Comparison of ENCODE assay signal across 1 cellular context in genomic region chr15:63497642-63498100, GRCh38.
TF ChIP-seq lines count a peak whose summit lies in the region.

No MANE protein-coding gene starts in this region.

TF ChIP-seq in K562, 482 proteins besides CTCF, POLR2A, EP300 and RAD21 (continued from another document and continues in another):
- TF ChIP-seq, protein P1, sequence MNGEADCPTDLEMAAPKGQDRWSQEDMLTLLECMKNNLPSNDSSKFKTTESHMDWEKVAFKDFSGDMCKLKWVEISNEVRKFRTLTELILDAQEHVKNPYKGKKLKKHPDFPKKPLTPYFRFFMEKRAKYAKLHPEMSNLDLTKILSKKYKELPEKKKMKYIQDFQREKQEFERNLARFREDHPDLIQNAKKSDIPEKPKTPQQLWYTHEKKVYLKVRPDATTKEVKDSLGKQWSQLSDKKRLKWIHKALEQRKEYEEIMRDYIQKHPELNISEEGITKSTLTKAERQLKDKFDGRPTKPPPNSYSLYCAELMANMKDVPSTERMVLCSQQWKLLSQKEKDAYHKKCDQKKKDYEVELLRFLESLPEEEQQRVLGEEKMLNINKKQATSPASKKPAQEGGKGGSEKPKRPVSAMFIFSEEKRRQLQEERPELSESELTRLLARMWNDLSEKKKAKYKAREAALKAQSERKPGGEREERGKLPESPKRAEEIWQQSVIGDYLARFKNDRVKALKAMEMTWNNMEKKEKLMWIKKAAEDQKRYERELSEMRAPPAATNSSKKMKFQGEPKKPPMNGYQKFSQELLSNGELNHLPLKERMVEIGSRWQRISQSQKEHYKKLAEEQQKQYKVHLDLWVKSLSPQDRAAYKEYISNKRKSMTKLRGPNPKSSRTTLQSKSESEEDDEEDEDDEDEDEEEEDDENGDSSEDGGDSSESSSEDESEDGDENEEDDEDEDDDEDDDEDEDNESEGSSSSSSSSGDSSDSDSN (IDR thresholded peaks at IDR 0.05; ENCODE audit: borderline replicate concordance in 1 of 2, low read depth in 2 of 2, low read length in 2 of 2) = no peak
- TF ChIP-seq TEAD4 (IDR thresholded peaks at IDR 0.05; ENCODE audit: low read length) = peak; percentile 54; the same call in 1 of the 2 replicates
- TF ChIP-seq TEAD4 (CRISPR knock-in tag; IDR thresholded peaks at IDR 0.05; ENCODE audit: borderline replicate concordance) = no peak
- TF ChIP-seq, protein P2, sequence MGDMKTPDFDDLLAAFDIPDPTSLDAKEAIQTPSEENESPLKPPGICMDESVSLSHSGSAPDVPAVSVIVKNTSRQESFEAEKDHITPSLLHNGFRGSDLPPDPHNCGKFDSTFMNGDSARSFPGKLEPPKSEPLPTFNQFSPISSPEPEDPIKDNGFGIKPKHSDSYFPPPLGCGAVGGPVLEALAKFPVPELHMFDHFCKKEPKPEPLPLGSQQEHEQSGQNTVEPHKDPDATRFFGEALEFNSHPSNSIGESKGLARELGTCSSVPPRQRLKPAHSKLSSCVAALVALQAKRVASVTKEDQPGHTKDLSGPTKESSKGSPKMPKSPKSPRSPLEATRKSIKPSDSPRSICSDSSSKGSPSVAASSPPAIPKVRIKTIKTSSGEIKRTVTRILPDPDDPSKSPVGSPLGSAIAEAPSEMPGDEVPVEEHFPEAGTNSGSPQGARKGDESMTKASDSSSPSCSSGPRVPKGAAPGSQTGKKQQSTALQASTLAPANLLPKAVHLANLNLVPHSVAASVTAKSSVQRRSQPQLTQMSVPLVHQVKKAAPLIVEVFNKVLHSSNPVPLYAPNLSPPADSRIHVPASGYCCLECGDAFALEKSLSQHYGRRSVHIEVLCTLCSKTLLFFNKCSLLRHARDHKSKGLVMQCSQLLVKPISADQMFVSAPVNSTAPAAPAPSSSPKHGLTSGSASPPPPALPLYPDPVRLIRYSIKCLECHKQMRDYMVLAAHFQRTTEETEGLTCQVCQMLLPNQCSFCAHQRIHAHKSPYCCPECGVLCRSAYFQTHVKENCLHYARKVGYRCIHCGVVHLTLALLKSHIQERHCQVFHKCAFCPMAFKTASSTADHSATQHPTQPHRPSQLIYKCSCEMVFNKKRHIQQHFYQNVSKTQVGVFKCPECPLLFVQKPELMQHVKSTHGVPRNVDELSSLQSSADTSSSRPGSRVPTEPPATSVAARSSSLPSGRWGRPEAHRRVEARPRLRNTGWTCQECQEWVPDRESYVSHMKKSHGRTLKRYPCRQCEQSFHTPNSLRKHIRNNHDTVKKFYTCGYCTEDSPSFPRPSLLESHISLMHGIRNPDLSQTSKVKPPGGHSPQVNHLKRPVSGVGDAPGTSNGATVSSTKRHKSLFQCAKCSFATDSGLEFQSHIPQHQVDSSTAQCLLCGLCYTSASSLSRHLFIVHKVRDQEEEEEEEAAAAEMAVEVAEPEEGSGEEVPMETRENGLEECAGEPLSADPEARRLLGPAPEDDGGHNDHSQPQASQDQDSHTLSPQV (IDR thresholded peaks at IDR 0.05) = no peak
- no peak for TF ChIP-seq TEAD2 (tag; IDR thresholded peaks at IDR 0.05)
- no peak for TF ChIP-seq CCNT2 (IDR thresholded peaks at IDR 0.05; ENCODE audit: borderline replicate concordance, extremely low read depth, insufficient read length, low read depth, low read length)
- TF ChIP-seq TRIM24 (IDR thresholded peaks at IDR 0.05) = peak; percentile 73 to 85
- no peak for TF ChIP-seq EP400 (IDR thresholded peaks at IDR 0.05)
- TF ChIP-seq XRCC5 (IDR thresholded peaks at IDR 0.05; ENCODE audit: low read depth, low read length) = no peak
- TF ChIP-seq CBFA2T2 (conservative IDR thresholded peaks at IDR 0.05) = peak; percentile 27
- TF ChIP-seq, protein P3, sequence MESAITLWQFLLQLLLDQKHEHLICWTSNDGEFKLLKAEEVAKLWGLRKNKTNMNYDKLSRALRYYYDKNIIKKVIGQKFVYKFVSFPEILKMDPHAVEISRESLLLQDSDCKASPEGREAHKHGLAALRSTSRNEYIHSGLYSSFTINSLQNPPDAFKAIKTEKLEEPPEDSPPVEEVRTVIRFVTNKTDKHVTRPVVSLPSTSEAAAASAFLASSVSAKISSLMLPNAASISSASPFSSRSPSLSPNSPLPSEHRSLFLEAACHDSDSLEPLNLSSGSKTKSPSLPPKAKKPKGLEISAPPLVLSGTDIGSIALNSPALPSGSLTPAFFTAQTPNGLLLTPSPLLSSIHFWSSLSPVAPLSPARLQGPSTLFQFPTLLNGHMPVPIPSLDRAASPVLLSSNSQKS (CRISPR knock-in tag; IDR thresholded peaks at IDR 0.05) = no peak
- no peak for TF ChIP-seq MEF2A (IDR thresholded peaks at IDR 0.05; ENCODE audit: control insufficient read depth, low read depth, low read length)
- TF ChIP-seq HMBOX1 (IDR thresholded peaks at IDR 0.05) = peak; percentile 92
- TF ChIP-seq NR1H2 (CRISPR knock-in tag; IDR thresholded peaks at IDR 0.05) = no peak
- TF ChIP-seq ESRRA (IDR thresholded peaks at IDR 0.05; ENCODE audit: borderline replicate concordance, low read depth) = peak; percentile 15; the same call in 1 of the 2 replicates
- TF ChIP-seq ELF2 (CRISPR knock-in tag; IDR thresholded peaks at IDR 0.05) = no peak
- no peak for TF ChIP-seq SMAD1 (IDR thresholded peaks at IDR 0.05; ENCODE audit: low read depth, low read length, partially characterized antibody)
- TF ChIP-seq ILK (tag; IDR thresholded peaks at IDR 0.05; ENCODE audit: borderline replicate concordance, low read depth) = no peak
- no peak for TF ChIP-seq ZNF696 (CRISPR knock-in tag; conservative IDR thresholded peaks at IDR 0.05)
- no peak for TF ChIP-seq TAF1 (IDR thresholded peaks at IDR 0.05; ENCODE audit: control insufficient read depth, extremely low read depth, insufficient read depth, low read length, severe bottlenecking)
- peak; percentile 45; the same call in 1 of the 2 replicates for TF ChIP-seq DPF2 (IDR thresholded peaks at IDR 0.05)
- TF ChIP-seq ZNF507 (tag; conservative IDR thresholded peaks at IDR 0.05) = no peak
- TF ChIP-seq CEBPG (CRISPR knock-in tag; IDR thresholded peaks at IDR 0.05) = peak; percentile 73
- peak; percentile 73 to 83 for TF ChIP-seq CEBPG (tag; conservative IDR thresholded peaks at IDR 0.05 in 1 of 2, IDR thresholded peaks at IDR 0.05 in 1 of 2)
- TF ChIP-seq SOX6 (IDR thresholded peaks at IDR 0.05) = peak; percentile 46; the same call in 1 of the 2 replicates
- no peak for TF ChIP-seq HDGF (IDR thresholded peaks at IDR 0.05)
- TF ChIP-seq, protein P4, sequence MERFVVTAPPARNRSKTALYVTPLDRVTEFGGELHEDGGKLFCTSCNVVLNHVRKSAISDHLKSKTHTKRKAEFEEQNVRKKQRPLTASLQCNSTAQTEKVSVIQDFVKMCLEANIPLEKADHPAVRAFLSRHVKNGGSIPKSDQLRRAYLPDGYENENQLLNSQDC (CRISPR knock-in tag; IDR thresholded peaks at IDR 0.05) = no peak
- peak; percentile 95 for TF ChIP-seq CEBPB (tag; IDR thresholded peaks at IDR 0.05)
- TF ChIP-seq, protein P5, sequence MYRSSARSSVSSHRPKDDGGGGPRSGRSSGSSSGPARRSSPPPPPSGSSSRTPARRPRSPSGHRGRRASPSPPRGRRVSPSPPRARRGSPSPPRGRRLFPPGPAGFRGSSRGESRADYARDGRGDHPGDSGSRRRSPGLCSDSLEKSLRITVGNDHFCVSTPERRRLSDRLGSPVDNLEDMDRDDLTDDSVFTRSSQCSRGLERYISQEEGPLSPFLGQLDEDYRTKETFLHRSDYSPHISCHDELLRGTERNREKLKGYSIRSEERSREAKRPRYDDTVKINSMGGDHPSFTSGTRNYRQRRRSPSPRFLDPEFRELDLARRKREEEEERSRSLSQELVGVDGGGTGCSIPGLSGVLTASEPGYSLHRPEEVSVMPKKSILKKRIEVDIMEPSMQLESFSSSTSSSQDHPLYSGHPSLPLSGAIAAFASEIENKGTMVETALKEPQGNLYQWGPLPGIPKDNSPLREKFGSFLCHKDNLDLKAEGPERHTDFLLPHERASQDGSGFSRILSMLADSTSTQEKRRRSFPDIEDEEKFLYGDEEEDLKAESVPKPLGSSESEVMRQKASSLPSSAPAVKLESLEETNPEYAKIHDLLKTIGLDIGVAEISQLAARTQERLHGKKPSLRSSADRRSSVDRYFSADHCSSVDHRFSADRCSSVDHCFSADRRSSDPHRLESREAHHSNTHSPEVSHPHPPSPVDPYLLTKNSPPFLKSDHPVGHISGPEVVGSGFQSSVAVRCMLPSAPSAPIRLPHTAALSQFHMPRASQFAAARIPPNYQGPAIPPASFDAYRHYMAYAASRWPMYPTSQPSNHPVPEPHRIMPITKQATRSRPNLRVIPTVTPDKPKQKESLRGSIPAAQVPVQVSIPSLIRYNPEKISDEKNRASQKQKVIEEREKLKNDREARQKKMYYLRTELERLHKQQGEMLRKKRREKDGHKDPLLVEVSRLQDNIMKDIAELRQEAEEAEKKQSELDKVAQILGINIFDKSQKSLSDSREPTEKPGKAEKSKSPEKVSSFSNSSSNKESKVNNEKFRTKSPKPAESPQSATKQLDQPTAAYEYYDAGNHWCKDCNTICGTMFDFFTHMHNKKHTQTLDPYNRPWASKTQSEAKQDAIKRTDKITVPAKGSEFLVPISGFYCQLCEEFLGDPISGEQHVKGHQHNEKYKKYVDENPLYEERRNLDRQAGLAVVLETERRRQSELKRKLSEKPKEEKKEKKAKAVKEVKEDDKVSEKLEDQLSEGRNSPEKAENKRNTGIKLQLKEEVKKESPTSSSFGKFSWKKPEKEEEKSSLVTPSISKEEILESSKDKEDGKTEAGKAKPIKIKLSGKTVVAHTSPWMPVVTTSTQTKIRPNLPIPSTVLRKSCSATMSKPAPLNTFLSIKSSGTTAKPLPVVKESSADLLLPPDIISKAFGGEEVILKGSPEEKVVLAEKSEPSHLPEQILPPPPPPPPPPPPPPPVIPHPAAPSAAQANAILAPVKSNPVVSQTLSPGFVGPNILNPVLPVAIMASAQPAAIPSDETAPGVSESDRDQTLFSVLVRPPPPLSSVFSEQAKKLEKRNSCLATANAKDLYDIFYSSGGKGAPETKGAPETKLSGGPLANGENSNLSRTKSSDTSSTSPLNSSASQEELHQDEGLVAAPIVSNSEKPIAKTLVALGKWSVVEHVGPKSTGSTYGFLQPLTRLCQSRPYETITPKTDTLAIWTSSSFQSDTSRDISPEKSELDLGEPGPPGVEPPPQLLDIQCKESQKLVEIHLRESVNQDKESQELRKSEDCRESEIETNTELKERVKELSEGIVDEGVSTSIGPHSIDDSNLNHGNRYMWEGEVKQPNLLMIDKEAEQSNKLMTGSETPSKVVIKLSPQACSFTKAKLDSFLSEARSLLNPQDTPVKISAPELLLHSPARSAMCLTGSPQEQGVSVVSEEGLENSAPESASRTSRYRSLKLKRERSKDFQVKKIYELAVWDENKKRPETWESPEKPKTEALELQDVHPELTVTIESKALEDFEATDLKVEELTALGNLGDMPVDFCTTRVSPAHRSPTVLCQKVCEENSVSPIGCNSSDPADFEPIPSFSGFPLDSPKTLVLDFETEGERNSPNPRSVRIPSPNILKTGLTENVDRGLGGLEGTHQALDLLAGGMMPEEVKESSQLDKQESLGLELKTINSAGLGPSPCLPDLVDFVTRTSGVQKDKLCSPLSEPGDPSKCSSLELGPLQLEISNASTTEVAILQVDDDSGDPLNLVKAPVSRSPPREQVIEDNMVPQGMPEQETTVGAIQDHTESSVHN (IDR thresholded peaks at IDR 0.05; ENCODE audit: borderline replicate concordance in 1 of 2, low read depth in 1 of 2) = 0 out of 4 replicates have a peak, but pooled peaks of 1 of the 2 experiments have one; percentile 72
- TF ChIP-seq THAP7 (CRISPR knock-in tag; IDR thresholded peaks at IDR 0.05) = no peak
- TF ChIP-seq ZNF449 (CRISPR knock-in tag; IDR thresholded peaks at IDR 0.05) = no peak
- TF ChIP-seq NFYB (IDR thresholded peaks at IDR 0.05; ENCODE audit: extremely low read depth, insufficient read length) = no peak
- no peak for TF ChIP-seq MCM5 (IDR thresholded peaks at IDR 0.05; ENCODE audit: low read depth)
- peak; percentile 72 for TF ChIP-seq ARID1B (IDR thresholded peaks at IDR 0.05)
- no peak for TF ChIP-seq NR0B1 (IDR thresholded peaks at IDR 0.05; ENCODE audit: partially characterized antibody)
- no peak for TF ChIP-seq POLR2AphosphoS2 (IDR thresholded peaks at IDR 0.05; ENCODE audit: low read length)
- TF ChIP-seq CBX3 (IDR thresholded peaks at IDR 0.05; ENCODE audit: borderline replicate concordance in 1 of 2, low read length in 2 of 2) = no peak
- TF ChIP-seq NEUROD1 (IDR thresholded peaks at IDR 0.05; ENCODE audit: borderline replicate concordance, low read depth, low read length, partially characterized antibody) = no peak
- TF ChIP-seq ZNF224 (CRISPR knock-in tag; IDR thresholded peaks at IDR 0.05) = no peak
